8 cellular contexts compared by ENCODE assay signal in genomic region chr16:84603115-84603816, GRCh38. TPM values are rescaled to one million over a fixed set of nuclear protein-coding genes. Genes with fewer than 3 reads are reported as not detected.
DNase-seq lines count a peak whose midpoint lies in the region; ATAC-seq and TF ChIP-seq lines count a peak whose summit lies in the region.

No MANE protein-coding gene starts in this region.

- H3K4me2 ChIP-seq in skeletal muscle satellite cell (ENCODE audit: low read length) = peak overlapping the region; percentile 88

- no peak for TF ChIP-seq CTCF in adrenal gland (IDR thresholded peaks at IDR 0.05)

- peak in 1 of 2 donors; percentile 51 for TF ChIP-seq POLR2A in adrenal gland (IDR thresholded peaks at IDR 0.05)

- H3K36me3 ChIP-seq in adrenal gland (replicated peaks in 1 of 2) (no peaks in the 10 kb centered on the region), skeletal muscle satellite cell (ENCODE audit: insufficient read depth, low read length) (peaks cover 29% of the 10 kb centered on the region)

- WGBS in adrenal gland, 4 donors = 21 to 43% (median 26%) methylated on average over 21 to 24 of the region's 24 CpGs

- peaks cover 11 to 51% of the 10 kb centered on the region in 2 donors for H3K4me1 ChIP-seq in adrenal gland (replicated peaks in 1 of 2)
- H3K4me1 ChIP-seq in skeletal muscle satellite cell (ENCODE audit: control insufficient read depth, insufficient read depth, low read length) = peaks cover 49% of the 10 kb centered on the region

- H3K4me3 ChIP-seq in adrenal gland (peak overlapping the region in 1 of 4 donors; percentile 32), skeletal muscle satellite cell (ENCODE audit: low read length) (peak overlapping the region; percentile 64)

- DNase-seq in EL = peak; percentile 98
- peak; percentile 42 for DNase-seq in NOMO-1 treated with dmso at 0.1 percent for 144 hours (lab: John Stamatoyannopoulos, UW; ENCODE audit: unreplicated experiment)
- peak; percentile 86 to 97 (median 95) for DNase-seq in adrenal gland
- DNase-seq in hepatic stellate cell (ENCODE audit: low spot score) = peak; percentile 95
- no peak for DNase-seq in NCI-H187 treated with DMSO at 0.1 percent for 48 hours (lab: John Stamatoyannopoulos, UW)
- no peak for DNase-seq in NCI-H2171 treated with DMSO at 0.1 percent for 48 hours (lab: John Stamatoyannopoulos, UW)

- H3K27ac ChIP-seq in adrenal gland = peak overlapping the region in 4 of 5 donors; percentile 75 to 91 (median 82)

- H3K9me3 ChIP-seq in adrenal gland (replicated peaks in 1 of 3) (no peaks in the 10 kb centered on the region), skeletal muscle satellite cell (replicated peaks; ENCODE audit: low read length) (no peaks in the 10 kb centered on the region)

- H3K27me3 ChIP-seq in adrenal gland (no peaks in the 10 kb centered on the region), skeletal muscle satellite cell (ENCODE audit: control insufficient read depth, insufficient read depth, low read length) (no peaks in the 10 kb centered on the region)

- no peak for ATAC-seq in HG03565 (IDR thresholded peaks at IDR 0.05; ENCODE audit: unreplicated experiment)

- intact Hi-C loops in adrenal gland (cut with DNase I) = no loop called here

- peak overlapping the region; percentile 73 for H3K9ac ChIP-seq in skeletal muscle satellite cell (ENCODE audit: low read depth, low read length)

RNA-seq across cellular contexts. Expression of gene COTL1, which starts 14.6 kb away (rescaled TPM):
- total RNA-seq in adrenal gland = 10 to 100 TPM; 30.0 to 93.8 (median 61.8) TPM
- polyA plus RNA-seq in adrenal gland = 10 to 100 TPM; 45.4 to 54.5 (median 53.0) TPM
- total RNA-seq in skeletal muscle satellite cell (2012; rRNA removed) = 279 and 447 TPM in 2 replicates

RNA-seq across cellular contexts. Expression of gene KLHL36, which starts 45.0 kb away (rescaled TPM):
- 10 to 100 TPM; 35.5 to 81.6 (median 60.4) TPM for total RNA-seq in adrenal gland
- polyA plus RNA-seq in adrenal gland = 10 to 100 TPM; 10.7 to 25.2 (median 22.8) TPM
- 46.6 and 50.5 TPM in 2 replicates for total RNA-seq in skeletal muscle satellite cell (2012; rRNA removed)

Comparison
In these comparisons a context has a peak if more than half of its experiments do, and no peak if none do; other contexts are left out.
1. DNase-seq: peak in EL (single experiment), NOMO-1 treated with dmso at 0.1 percent for 144 hours (single experiment), adrenal gland (7 of 7) and hepatic stellate cell (single experiment); none in NCI-H187 treated with DMSO at 0.1 percent for 48 hours (single experiment) and NCI-H2171 treated with DMSO at 0.1 percent for 48 hours (single experiment).